ENCODE assay signal across 8 cellular contexts in the genomic region with DNA sequence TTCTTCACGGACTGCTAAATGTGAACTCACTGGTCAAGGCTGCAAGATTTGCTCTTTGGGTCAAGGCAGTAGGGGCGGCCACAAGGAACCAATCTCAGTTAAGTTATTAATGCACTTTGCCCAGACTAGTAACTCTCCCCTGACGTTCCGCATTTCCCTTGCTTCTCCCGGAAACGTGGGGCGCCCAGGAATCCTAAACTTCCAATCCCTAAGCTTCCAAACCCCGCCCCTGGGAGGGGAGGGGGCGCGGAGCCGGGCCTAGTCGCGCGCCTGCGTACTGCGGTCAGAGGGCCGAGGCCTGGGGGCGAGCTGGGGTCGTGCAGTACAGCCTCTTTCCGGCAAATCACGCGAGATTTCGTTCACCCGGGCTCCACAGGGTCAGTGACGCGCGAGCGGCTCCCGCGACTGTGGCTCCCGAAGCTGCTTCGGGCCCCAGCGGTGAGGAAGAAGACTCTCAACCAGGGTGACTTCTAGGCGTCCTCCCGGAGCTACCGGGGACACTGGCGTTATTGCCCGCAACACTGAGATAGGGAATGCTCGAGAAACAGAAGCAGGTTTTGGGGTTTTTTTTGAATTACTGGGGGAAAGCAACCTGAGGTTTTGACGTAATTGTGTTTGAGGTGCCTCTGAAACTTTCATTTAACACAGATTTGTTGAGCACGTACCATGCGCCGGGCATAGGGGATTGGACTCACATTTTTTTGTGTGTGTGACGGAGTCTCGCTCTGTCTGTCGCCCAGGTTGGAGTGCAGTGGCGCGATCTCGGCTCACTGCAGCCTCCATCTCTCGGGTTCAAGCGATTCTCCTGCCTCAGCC. TPM values are rescaled to one million over a fixed set of nuclear protein-coding genes. Genes with fewer than 3 reads are reported as not detected.
A peak's percentile ranks its signal among the peaks of the same experiment; 100 is the strongest.
DNase-seq lines count a peak whose midpoint lies in the region; ATAC-seq, FAIRE-seq and TF ChIP-seq lines count a peak whose summit lies in the region.

A gene (plus strand): TSS at position 265 of the 816 bp plus-strand sequence. CDS start 7,032 bp downstream, outside the sequence.

- H3K4me1 ChIP-seq in A549, result peaks cover 27% of the 10 kb centered on the region
- H3K4me1 ChIP-seq in mammary epithelial cell (ENCODE audit: insufficient read depth, low read length), result peaks cover 20% of the 10 kb centered on the region
- peaks cover 8% of the 10 kb centered on the region; the same call in 1 of the 2 replicates for H3K4me1 ChIP-seq in iPS-20b (ENCODE audit: insufficient read depth, low read length)

- dilution Hi-C loops in mammary epithelial cell (cut with HindIII; ENCODE audit: low sequenced_read_pairs), result loop anchor here (5.0 kb wide), 2 partner anchors 36 to 69 kb away; a partner anchor contains a TSS

- peak within 1 kb of the TSS; percentile 96 for H3K9ac ChIP-seq in mammary epithelial cell (ENCODE audit: insufficient read depth, low read length)
- H3K9ac ChIP-seq in iPS-20b (ENCODE audit: low read depth, low read length), result peak within 1 kb of the TSS; percentile 96

- CTCF ChIA-PET in A549 (lab: Yijun Ruan, JAX) (interaction anchor here (0.6 to 8.6 kb wide), 12 partner anchors 10 to 141 kb away, joined by 3 to 47 read pairs (median 4); no protein-coding TSS in a partner anchor), mammary epithelial cell (lab: Charles Lee; ENCODE audit: low non-redundant PET) (interaction anchor here (0.6 to 0.7 kb wide), 3 partner anchors 97 to 783 kb away, joined by 3 to 7 read pairs (median 3); no protein-coding TSS in a partner anchor)

- BruUV-seq in mammary epithelial cell (replicated peaks; lab: Mats Ljungman, UMichigan), result TSS peak; percentile 69

- H3K27me3 ChIP-seq in WERI-Rb-1 (ENCODE audit: insufficient read depth, low read depth, severe bottlenecking) (no peaks in the 10 kb centered on the region), mammary epithelial cell (ENCODE audit: insufficient read depth, low read length) (no peaks in the 10 kb centered on the region), iPS-20b (ENCODE audit: insufficient read depth, low read length) (no peaks in the 10 kb centered on the region)

- TF ChIP-seq CTCF in A549 (IDR thresholded peaks at IDR 0.05) (no peak), WERI-Rb-1 (IDR thresholded peaks at IDR 0.05; ENCODE audit: low read depth, low read length) (no peak), mammary epithelial cell (conservative IDR thresholded peaks at IDR 0.05 in 1 of 2, IDR thresholded peaks at IDR 0.05 in 1 of 2; ENCODE audit: extremely low read depth in 1 of 2, insufficient read depth in 1 of 2, low read depth in 1 of 2, low read length in 2 of 2) (peak in 1 of 2 donors; percentile 16)

- intact Hi-C loops in mammary epithelial cell (cut with micrococcal nuclease), result loop anchor here (1.0 to 2.0 kb wide), 3 partner anchors 35 to 93 kb away; a partner anchor contains a TSS

- no peak for FAIRE-seq in A549 (lab: Jason Lieb, UNC)

- ATAC-seq in A549 (peak; percentile 92 to 94), GM18867 (IDR thresholded peaks at IDR 0.05; ENCODE audit: unreplicated experiment) (peak; percentile 90), HG03135 (IDR thresholded peaks at IDR 0.05; ENCODE audit: unreplicated experiment) (peak; percentile 78)

- H3K9me3 ChIP-seq in A549 (no peaks in the 10 kb centered on the region), WERI-Rb-1 (ENCODE audit: severe bottlenecking) (no peaks in the 10 kb centered on the region), mammary epithelial cell (replicated peaks; ENCODE audit: insufficient read depth, low read length) (no peaks in the 10 kb centered on the region), iPS-20b (ENCODE audit: insufficient read depth, low read depth, low read length) (no peaks in the 10 kb centered on the region)

- peak within 1 kb of the TSS; percentile 74 for H3K4me3 ChIP-seq in A549
- H3K4me3 ChIP-seq in WERI-Rb-1 (ENCODE audit: low read depth, low read length), result peak within 1 kb of the TSS; percentile 89
- H3K4me3 ChIP-seq in mammary epithelial cell (replicated peaks in 1 of 3; ENCODE audit: insufficient read depth in 1 of 3, low read depth in 2 of 3, low read length in 3 of 3), result peak within 1 kb of the TSS; percentile 49 to 95 (median 68)
- peak within 1 kb of the TSS; percentile 91 for H3K4me3 ChIP-seq in iPS-20b (ENCODE audit: low read length)
- H3K4me3 ChIP-seq in skin epidermis, result peak within 1 kb of the TSS; percentile 49 to 68 (median 55)

- H3K36me3 ChIP-seq in WERI-Rb-1 (no peaks in the 10 kb centered on the region; the same call in none of the 2 replicates), mammary epithelial cell (ENCODE audit: insufficient read depth, low read length) (peaks cover 2% of the 10 kb centered on the region), iPS-20b (ENCODE audit: insufficient read depth, low read depth, low read length) (peaks cover 10% of the 10 kb centered on the region; the same call in 1 of the 2 replicates)

- in situ Hi-C loops in mammary epithelial cell (cut with MboI; ENCODE audit: low sequenced_read_pairs in 2 of 2), result no loop called here

- H3K27ac ChIP-seq in A549 (peak within 1 kb of the TSS; percentile 93 to 94), WERI-Rb-1 (peak within 1 kb of the TSS; percentile 90), mammary epithelial cell (ENCODE audit: insufficient read depth, low read depth, low read length) (peak within 1 kb of the TSS; percentile 92), iPS-20b (ENCODE audit: low read length) (peak within 1 kb of the TSS; percentile 84), skin epidermis (peak within 1 kb of the TSS; percentile 51 to 96 (median 88))

- WGBS in A549 (ENCODE audit: missing lambda C conversion rate), result under 1% methylated on average over 50 of the region's 51 CpGs
- under 1% methylated on average over 20 of the region's 51 CpGs for WGBS in mammary epithelial cell (ENCODE audit: low coverage, missing lambda C conversion rate)

- DNase-seq in A549 (ENCODE audit: low read depth in 1 of 2, low spot score in 1 of 2), result peak; percentile 98 to 99
- DNase-seq in NCI-H2196 treated with DMSO at 0.1 percent for 48 hours (lab: John Stamatoyannopoulos, UW; ENCODE audit: unreplicated experiment), result peak; percentile 81
- DNase-seq in WERI-Rb-1, result peak; percentile 97
- peak; percentile 92 for DNase-seq in mammary epithelial cell

- POLR2A ChIA-PET in A549 (lab: Yijun Ruan, JAX), result interaction anchor here (0.7 to 2.9 kb wide), 16 partner anchors 11 to 361 kb away, joined by 3 to 20 read pairs (median 4); a partner anchor contains a TSS

- TF ChIP-seq RAD21 in A549 (conservative IDR thresholded peaks at IDR 0.05 in 1 of 2, IDR thresholded peaks at IDR 0.05 in 1 of 2), result 0 out of 5 replicates have a peak, but pooled peaks of 1 of the 2 experiments have one; percentile 9

- H3K4me2 ChIP-seq in A549 (peak within 1 kb of the TSS; percentile 91), mammary epithelial cell (ENCODE audit: insufficient read depth, low read depth, low read length) (peak within 1 kb of the TSS; percentile 91)

- peak within 1 kb of the TSS; percentile 98 for H2AFZ ChIP-seq in mammary epithelial cell (ENCODE audit: low read depth, low read length)

- no peak for TF ChIP-seq EP300 in A549 (IDR thresholded peaks at IDR 0.05)

- TF ChIP-seq POLR2A in A549 (IDR thresholded peaks at IDR 0.05; ENCODE audit: low read length), result peak; percentile 83

- peaks cover 26% of the 10 kb centered on the region for H3K79me2 ChIP-seq in mammary epithelial cell (ENCODE audit: insufficient read depth, low read length)

- H4K20me1 ChIP-seq in mammary epithelial cell (ENCODE audit: insufficient read depth, low read length), result no peaks in the 10 kb centered on the region

TF ChIP-seq in A549, 52 proteins besides CTCF, POLR2A, EP300 and RAD21 (continues in another document):
- TF ChIP-seq JUN (IDR thresholded peaks at IDR 0.05) (peak; percentile 59 to 81; a peak in 3 of 5 replicates), PHF8 (IDR thresholded peaks at IDR 0.05; ENCODE audit: borderline replicate concordance, low read depth) (peak; percentile 69; the same call in 1 of the 2 replicates), EHMT2 (IDR thresholded peaks at IDR 0.05; ENCODE audit: low read depth) (no peak), CHD4 (IDR thresholded peaks at IDR 0.05; ENCODE audit: borderline replicate concordance) (0 out of 2 replicates have a peak, but pooled peaks have one; percentile 29), RFX5 (IDR thresholded peaks at IDR 0.05) (0 out of 2 replicates have a peak, but pooled peaks have one; percentile 8), HEYL (CRISPR knock-in tag; IDR thresholded peaks at IDR 0.05) (no peak), GATA3 (IDR thresholded peaks at IDR 0.05; ENCODE audit: borderline replicate concordance) (peak; percentile 60; the same call in 1 of the 2 replicates), KDM5A (IDR thresholded peaks at IDR 0.05) (no peak), ZNF302 (CRISPR knock-in tag; IDR thresholded peaks at IDR 0.05) (no peak)
- TF ChIP-seq, protein P1, sequence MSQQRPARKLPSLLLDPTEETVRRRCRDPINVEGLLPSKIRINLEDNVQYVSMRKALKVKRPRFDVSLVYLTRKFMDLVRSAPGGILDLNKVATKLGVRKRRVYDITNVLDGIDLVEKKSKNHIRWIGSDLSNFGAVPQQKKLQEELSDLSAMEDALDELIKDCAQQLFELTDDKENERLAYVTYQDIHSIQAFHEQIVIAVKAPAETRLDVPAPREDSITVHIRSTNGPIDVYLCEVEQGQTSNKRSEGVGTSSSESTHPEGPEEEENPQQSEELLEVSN (IDR thresholded peaks at IDR 0.05; ENCODE audit: borderline replicate concordance, low read depth), result peak; percentile 61; the same call in 1 of the 2 replicates
- TF ChIP-seq, protein P2, sequence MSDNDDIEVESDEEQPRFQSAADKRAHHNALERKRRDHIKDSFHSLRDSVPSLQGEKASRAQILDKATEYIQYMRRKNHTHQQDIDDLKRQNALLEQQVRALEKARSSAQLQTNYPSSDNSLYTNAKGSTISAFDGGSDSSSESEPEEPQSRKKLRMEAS (IDR thresholded peaks at IDR 0.05), result peak; percentile 67

RNA-seq across cellular contexts. Expression of the gene that starts here (rescaled TPM):
- 17.7 and 30.5 TPM in 2 replicates for polyA plus RNA-seq in A549 (2011; rRNA removed)
- 3.0 and 3.1 TPM in 2 replicates for polyA plus RNA-seq in A549 (2012; cell fraction: cytosol; rRNA removed)
- 1.5 and 3.2 TPM in 2 replicates for polyA plus RNA-seq in A549 (2012; cell fraction: nucleus; rRNA removed)
- polyA plus RNA-seq in A549 (2017; fragmentation: RNase III; extraction: RNeasy Plus Mini Kit Qiagen cat#74134 plus additional on column Dnase treatment), result 11.3 to 14.0 TPM (median 13.5 TPM) in 3 replicates
- 4.0 and 5.2 TPM in 2 replicates for polyA minus RNA-seq in A549 (2011; rRNA and poly(A)+ RNA removed)
- total RNA-seq in mammary epithelial cell, result 1 to 10 TPM; 8.2 to 9.5 TPM
- polyA plus RNA-seq in mammary epithelial cell, result 2.8 TPM
- 5.8 TPM for polyA minus RNA-seq in mammary epithelial cell

Comparison
In these comparisons a context has a peak if more than half of its experiments do, and no peak if none do; other contexts are left out.
1. Peak in every context shown above with its lines: DNase-seq, ATAC-seq, H3K4me3 ChIP-seq and H3K27ac ChIP-seq.